In the genomic region with DNA sequence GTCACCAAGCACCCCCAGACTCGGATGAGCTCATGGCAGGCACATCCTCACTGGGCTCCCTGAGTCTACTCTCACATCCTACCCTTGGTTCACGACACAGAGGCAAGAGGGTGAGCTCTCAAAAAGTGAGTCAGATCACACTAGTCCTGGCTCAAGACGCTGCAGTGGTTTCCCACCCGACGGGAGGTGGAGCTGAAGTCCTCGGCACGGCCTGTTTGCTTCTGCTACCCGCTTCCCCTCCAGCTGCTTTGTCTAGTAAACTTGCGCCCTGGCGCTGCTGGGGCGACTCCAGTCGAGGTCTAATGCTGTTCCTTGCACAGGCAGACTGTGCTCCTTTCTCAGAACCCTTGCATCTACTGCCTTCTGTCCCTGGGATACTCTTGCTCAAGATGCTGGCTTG, we compare ENCODE assay signal across 2 cellular contexts.
TF ChIP-seq lines count a peak whose summit lies in the region.

No MANE protein-coding gene starts in this region.

TF ChIP-seq in GM23338, 12 proteins besides CTCF, POLR2A, EP300 and RAD21 (continued from another document):
- TF ChIP-seq, protein P1, sequence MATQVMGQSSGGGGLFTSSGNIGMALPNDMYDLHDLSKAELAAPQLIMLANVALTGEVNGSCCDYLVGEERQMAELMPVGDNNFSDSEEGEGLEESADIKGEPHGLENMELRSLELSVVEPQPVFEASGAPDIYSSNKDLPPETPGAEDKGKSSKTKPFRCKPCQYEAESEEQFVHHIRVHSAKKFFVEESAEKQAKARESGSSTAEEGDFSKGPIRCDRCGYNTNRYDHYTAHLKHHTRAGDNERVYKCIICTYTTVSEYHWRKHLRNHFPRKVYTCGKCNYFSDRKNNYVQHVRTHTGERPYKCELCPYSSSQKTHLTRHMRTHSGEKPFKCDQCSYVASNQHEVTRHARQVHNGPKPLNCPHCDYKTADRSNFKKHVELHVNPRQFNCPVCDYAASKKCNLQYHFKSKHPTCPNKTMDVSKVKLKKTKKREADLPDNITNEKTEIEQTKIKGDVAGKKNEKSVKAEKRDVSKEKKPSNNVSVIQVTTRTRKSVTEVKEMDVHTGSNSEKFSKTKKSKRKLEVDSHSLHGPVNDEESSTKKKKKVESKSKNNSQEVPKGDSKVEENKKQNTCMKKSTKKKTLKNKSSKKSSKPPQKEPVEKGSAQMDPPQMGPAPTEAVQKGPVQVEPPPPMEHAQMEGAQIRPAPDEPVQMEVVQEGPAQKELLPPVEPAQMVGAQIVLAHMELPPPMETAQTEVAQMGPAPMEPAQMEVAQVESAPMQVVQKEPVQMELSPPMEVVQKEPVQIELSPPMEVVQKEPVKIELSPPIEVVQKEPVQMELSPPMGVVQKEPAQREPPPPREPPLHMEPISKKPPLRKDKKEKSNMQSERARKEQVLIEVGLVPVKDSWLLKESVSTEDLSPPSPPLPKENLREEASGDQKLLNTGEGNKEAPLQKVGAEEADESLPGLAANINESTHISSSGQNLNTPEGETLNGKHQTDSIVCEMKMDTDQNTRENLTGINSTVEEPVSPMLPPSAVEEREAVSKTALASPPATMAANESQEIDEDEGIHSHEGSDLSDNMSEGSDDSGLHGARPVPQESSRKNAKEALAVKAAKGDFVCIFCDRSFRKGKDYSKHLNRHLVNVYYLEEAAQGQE (IDR thresholded peaks at IDR 0.05; ENCODE audit: unreplicated experiment), result no peak
- no peak for TF ChIP-seq JUNB (IDR thresholded peaks at IDR 0.05; ENCODE audit: unreplicated experiment)
- TF ChIP-seq, protein P2, sequence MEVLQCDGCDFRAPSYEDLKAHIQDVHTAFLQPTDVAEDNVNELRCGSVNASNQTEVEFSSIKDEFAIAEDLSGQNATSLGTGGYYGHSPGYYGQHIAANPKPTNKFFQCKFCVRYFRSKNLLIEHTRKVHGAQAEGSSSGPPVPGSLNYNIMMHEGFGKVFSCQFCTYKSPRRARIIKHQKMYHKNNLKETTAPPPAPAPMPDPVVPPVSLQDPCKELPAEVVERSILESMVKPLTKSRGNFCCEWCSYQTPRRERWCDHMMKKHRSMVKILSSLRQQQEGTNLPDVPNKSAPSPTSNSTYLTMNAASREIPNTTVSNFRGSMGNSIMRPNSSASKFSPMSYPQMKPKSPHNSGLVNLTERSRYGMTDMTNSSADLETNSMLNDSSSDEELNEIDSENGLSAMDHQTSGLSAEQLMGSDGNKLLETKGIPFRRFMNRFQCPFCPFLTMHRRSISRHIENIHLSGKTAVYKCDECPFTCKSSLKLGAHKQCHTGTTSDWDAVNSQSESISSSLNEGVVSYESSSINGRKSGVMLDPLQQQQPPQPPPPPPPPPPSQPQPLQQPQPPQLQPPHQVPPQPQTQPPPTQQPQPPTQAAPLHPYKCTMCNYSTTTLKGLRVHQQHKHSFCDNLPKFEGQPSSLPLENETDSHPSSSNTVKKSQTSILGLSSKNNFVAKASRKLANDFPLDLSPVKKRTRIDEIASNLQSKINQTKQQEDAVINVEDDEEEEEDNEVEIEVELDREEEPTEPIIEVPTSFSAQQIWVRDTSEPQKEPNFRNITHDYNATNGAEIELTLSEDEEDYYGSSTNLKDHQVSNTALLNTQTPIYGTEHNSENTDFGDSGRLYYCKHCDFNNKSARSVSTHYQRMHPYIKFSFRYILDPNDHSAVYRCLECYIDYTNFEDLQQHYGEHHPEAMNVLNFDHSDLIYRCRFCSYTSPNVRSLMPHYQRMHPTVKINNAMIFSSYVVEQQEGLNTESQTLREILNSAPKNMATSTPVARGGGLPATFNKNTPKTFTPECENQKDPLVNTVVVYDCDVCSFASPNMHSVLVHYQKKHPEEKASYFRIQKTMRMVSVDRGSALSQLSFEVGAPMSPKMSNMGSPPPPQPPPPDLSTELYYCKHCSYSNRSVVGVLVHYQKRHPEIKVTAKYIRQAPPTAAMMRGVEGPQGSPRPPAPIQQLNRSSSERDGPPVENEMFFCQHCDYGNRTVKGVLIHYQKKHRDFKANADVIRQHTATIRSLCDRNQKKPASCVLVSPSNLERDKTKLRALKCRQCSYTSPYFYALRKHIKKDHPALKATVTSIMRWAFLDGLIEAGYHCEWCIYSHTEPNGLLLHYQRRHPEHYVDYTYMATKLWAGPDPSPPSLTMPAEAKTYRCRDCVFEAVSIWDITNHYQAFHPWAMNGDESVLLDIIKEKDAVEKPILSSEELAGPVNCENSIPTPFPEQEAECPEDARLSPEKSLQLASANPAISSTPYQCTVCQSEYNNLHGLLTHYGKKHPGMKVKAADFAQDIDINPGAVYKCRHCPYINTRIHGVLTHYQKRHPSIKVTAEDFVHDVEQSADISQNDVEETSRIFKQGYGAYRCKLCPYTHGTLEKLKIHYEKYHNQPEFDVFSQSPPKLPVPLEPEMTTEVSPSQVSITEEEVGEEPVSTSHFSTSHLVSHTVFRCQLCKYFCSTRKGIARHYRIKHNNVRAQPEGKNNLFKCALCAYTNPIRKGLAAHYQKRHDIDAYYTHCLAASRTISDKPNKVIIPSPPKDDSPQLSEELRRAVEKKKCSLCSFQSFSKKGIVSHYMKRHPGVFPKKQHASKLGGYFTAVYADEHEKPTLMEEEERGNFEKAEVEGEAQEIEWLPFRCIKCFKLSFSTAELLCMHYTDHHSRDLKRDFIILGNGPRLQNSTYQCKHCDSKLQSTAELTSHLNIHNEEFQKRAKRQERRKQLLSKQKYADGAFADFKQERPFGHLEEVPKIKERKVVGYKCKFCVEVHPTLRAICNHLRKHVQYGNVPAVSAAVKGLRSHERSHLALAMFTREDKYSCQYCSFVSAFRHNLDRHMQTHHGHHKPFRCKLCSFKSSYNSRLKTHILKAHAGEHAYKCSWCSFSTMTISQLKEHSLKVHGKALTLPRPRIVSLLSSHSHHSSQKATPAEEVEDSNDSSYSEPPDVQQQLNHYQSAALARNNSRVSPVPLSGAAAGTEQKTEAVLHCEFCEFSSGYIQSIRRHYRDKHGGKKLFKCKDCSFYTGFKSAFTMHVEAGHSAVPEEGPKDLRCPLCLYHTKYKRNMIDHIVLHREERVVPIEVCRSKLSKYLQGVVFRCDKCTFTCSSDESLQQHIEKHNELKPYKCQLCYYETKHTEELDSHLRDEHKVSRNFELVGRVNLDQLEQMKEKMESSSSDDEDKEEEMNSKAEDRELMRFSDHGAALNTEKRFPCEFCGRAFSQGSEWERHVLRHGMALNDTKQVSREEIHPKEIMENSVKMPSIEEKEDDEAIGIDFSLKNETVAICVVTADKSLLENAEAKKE (CRISPR knock-in tag; IDR thresholded peaks at IDR 0.05), result no peak
- TF ChIP-seq POLR2AphosphoS5 (IDR thresholded peaks at IDR 0.05; ENCODE audit: low read depth), result no peak
- no peak for TF ChIP-seq CREB1 (CRISPR knock-in tag; IDR thresholded peaks at IDR 0.05; ENCODE audit: low read depth)
- TF ChIP-seq STAT1 (IDR thresholded peaks at IDR 0.05; ENCODE audit: unreplicated experiment), result no peak
TF ChIP-seq in GM23338: peak in this region for 0.

TF ChIP-seq in WTC11, 78 proteins besides CTCF, POLR2A, EP300 and RAD21:
- TF ChIP-seq, protein P3, sequence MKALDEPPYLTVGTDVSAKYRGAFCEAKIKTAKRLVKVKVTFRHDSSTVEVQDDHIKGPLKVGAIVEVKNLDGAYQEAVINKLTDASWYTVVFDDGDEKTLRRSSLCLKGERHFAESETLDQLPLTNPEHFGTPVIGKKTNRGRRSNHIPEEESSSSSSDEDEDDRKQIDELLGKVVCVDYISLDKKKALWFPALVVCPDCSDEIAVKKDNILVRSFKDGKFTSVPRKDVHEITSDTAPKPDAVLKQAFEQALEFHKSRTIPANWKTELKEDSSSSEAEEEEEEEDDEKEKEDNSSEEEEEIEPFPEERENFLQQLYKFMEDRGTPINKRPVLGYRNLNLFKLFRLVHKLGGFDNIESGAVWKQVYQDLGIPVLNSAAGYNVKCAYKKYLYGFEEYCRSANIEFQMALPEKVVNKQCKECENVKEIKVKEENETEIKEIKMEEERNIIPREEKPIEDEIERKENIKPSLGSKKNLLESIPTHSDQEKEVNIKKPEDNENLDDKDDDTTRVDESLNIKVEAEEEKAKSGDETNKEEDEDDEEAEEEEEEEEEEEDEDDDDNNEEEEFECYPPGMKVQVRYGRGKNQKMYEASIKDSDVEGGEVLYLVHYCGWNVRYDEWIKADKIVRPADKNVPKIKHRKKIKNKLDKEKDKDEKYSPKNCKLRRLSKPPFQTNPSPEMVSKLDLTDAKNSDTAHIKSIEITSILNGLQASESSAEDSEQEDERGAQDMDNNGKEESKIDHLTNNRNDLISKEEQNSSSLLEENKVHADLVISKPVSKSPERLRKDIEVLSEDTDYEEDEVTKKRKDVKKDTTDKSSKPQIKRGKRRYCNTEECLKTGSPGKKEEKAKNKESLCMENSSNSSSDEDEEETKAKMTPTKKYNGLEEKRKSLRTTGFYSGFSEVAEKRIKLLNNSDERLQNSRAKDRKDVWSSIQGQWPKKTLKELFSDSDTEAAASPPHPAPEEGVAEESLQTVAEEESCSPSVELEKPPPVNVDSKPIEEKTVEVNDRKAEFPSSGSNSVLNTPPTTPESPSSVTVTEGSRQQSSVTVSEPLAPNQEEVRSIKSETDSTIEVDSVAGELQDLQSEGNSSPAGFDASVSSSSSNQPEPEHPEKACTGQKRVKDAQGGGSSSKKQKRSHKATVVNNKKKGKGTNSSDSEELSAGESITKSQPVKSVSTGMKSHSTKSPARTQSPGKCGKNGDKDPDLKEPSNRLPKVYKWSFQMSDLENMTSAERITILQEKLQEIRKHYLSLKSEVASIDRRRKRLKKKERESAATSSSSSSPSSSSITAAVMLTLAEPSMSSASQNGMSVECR (CRISPR knock-in tag; IDR thresholded peaks at IDR 0.05; ENCODE audit: borderline replicate concordance), result no peak
- TF ChIP-seq, protein P4, sequence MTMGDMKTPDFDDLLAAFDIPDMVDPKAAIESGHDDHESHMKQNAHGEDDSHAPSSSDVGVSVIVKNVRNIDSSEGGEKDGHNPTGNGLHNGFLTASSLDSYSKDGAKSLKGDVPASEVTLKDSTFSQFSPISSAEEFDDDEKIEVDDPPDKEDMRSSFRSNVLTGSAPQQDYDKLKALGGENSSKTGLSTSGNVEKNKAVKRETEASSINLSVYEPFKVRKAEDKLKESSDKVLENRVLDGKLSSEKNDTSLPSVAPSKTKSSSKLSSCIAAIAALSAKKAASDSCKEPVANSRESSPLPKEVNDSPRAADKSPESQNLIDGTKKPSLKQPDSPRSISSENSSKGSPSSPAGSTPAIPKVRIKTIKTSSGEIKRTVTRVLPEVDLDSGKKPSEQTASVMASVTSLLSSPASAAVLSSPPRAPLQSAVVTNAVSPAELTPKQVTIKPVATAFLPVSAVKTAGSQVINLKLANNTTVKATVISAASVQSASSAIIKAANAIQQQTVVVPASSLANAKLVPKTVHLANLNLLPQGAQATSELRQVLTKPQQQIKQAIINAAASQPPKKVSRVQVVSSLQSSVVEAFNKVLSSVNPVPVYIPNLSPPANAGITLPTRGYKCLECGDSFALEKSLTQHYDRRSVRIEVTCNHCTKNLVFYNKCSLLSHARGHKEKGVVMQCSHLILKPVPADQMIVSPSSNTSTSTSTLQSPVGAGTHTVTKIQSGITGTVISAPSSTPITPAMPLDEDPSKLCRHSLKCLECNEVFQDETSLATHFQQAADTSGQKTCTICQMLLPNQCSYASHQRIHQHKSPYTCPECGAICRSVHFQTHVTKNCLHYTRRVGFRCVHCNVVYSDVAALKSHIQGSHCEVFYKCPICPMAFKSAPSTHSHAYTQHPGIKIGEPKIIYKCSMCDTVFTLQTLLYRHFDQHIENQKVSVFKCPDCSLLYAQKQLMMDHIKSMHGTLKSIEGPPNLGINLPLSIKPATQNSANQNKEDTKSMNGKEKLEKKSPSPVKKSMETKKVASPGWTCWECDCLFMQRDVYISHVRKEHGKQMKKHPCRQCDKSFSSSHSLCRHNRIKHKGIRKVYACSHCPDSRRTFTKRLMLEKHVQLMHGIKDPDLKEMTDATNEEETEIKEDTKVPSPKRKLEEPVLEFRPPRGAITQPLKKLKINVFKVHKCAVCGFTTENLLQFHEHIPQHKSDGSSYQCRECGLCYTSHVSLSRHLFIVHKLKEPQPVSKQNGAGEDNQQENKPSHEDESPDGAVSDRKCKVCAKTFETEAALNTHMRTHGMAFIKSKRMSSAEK (CRISPR knock-in tag; IDR thresholded peaks at IDR 0.05; ENCODE audit: borderline replicate concordance), result no peak
- no peak for TF ChIP-seq SOX15 (CRISPR knock-in tag; IDR thresholded peaks at IDR 0.05)
- no peak for TF ChIP-seq CREM (CRISPR knock-in tag; IDR thresholded peaks at IDR 0.05)
- no peak for TF ChIP-seq ZNF396 (CRISPR knock-in tag; IDR thresholded peaks at IDR 0.05; ENCODE audit: borderline replicate concordance)
- TF ChIP-seq, protein P5, sequence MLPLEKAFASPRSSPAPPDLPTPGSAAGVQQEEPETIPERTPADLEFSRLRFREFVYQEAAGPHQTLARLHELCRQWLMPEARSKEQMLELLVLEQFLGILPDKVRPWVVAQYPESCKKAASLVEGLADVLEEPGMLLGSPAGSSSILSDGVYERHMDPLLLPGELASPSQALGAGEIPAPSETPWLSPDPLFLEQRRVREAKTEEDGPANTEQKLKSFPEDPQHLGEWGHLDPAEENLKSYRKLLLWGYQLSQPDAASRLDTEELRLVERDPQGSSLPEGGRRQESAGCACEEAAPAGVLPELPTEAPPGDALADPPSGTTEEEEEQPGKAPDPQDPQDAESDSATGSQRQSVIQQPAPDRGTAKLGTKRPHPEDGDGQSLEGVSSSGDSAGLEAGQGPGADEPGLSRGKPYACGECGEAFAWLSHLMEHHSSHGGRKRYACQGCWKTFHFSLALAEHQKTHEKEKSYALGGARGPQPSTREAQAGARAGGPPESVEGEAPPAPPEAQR (CRISPR knock-in tag; IDR thresholded peaks at IDR 0.05), result no peak
- TF ChIP-seq, protein P6, sequence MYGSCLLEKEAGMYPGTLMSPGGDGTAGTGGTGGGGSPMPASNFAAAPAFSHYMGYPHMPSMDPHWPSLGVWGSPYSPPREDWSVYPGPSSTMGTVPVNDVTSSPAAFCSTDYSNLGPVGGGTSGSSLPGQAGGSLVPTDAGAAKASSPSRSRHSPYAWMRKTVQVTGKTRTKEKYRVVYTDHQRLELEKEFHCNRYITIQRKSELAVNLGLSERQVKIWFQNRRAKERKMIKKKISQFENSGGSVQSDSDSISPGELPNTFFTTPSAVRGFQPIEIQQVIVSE (CRISPR knock-in tag; IDR thresholded peaks at IDR 0.05; ENCODE audit: borderline replicate concordance), result no peak
- TF ChIP-seq ATF1 (CRISPR knock-in tag; IDR thresholded peaks at IDR 0.05), result no peak
